ENCODE assay signal across 30 cellular contexts in genomic region chr1:62307516-62308492, GRCh38. TPM values are rescaled to one million over a fixed set of nuclear protein-coding genes. Genes with fewer than 3 reads are reported as not detected.
DNase-seq lines count a peak whose midpoint lies in the region; ATAC-seq and TF ChIP-seq lines count a peak whose summit lies in the region.
"Had no signal": no experiment of that assay in that cellular context is flagged by ENCODE, and none has a peak within 500 bp of the region (broad histone marks: within the 10 kb centered on the region; RNA-seq: fewer than 3 reads in every experiment).

No MANE protein-coding gene starts in this region.

- H3K4me3 ChIP-seq in Caco-2 (ENCODE audit: low read depth, low read length) (no peak overlapping the region), NT2/D1 (ENCODE audit: insufficient read length, low read depth) (no peak overlapping the region), heart right ventricle (no peak overlapping the region)
- H3K4me3 ChIP-seq: ascending aorta, dorsolateral prefrontal cortex, GM12878, GM23248, hepatocyte, mucosa of descending colon, prostate gland, testis had no signal

- no peaks in the 10 kb centered on the region for H3K27me3 ChIP-seq in Caco-2 (replicated peaks; ENCODE audit: control insufficient read depth, insufficient read depth, low read length)
- H3K27me3 ChIP-seq in NT2/D1 (ENCODE audit: insufficient read depth, insufficient read length), result peaks cover 3% of the 10 kb centered on the region
- peaks cover 0 to 24% (median 0%) of the 10 kb centered on the region in 7 donors for H3K27me3 ChIP-seq in heart right ventricle
- H3K27me3 ChIP-seq: ascending aorta, hepatocyte, testis had no signal

- ATAC-seq in esophagus mucosa, result peak; percentile 18
- no peak for ATAC-seq in heart right ventricle
- no peak for ATAC-seq in GM19023 (IDR thresholded peaks at IDR 0.05; ENCODE audit: unreplicated experiment)
- no peak for ATAC-seq in activated T-cell treated with anti-CD3 and anti-CD28 coated beads, Interleukin-2, amount 50 U/mL, for 4 hours
- ATAC-seq: activated CD4-positive, alpha-beta T cell treated with anti-CD3 and anti-CD28 coated beads for 36 hours; activated naive CD4-positive, alpha-beta T cell treated with anti-CD3 and anti-CD28 coated beads, Interleukin-2, amount 50 U/mL, for 72 hours; activated T-cell treated with anti-CD3 and anti-CD28 coated beads, Interleukin-2, amount 50 U/mL, for 72 hours; CD8-positive, alpha-beta T cell; GM12878; mucosa of descending colon had no signal

- 79 to 81% methylated on average over 7 of the region's 7 CpGs for WGBS in heart right ventricle, 2 donors

- H3K36me3 ChIP-seq in Caco-2 (ENCODE audit: control insufficient read depth, insufficient read depth, low read length) (no peaks in the 10 kb centered on the region; the same call in 1 of the 2 replicates), NT2/D1 (ENCODE audit: insufficient read depth, insufficient read length, low read length) (no peaks in the 10 kb centered on the region), heart right ventricle (no peaks in the 10 kb centered on the region)
- H3K36me3 ChIP-seq: ascending aorta, prostate gland had no signal

- peak overlapping the region; percentile 72 for H3K27ac Mint-ChIP-seq in Caco-2 (ENCODE audit: unreplicated experiment)
- H3K27ac Mint-ChIP-seq: activated CD4-positive, alpha-beta T cell treated with anti-CD3 and anti-CD28 coated beads for 36 hours; activated naive CD4-positive, alpha-beta T cell treated with anti-CD3 and anti-CD28 coated beads, Interleukin-2, amount 50 U/mL, for 72 hours; activated T-cell treated with anti-CD3 and anti-CD28 coated beads, Interleukin-2, amount 50 U/mL, for 72 hours; CD8-positive, alpha-beta T cell; immature natural killer cell had no signal

- H3K36me3 Mint-ChIP-seq in Caco-2 (ENCODE audit: insufficient read depth, unreplicated experiment), result peaks cover 21% of the 10 kb centered on the region
- no peaks in the 10 kb centered on the region for H3K36me3 Mint-ChIP-seq in activated T-cell treated with anti-CD3 and anti-CD28 coated beads, Interleukin-2, amount 50 U/mL, for 4 hours (ENCODE audit: insufficient read depth)
- H3K36me3 Mint-ChIP-seq: activated naive CD4-positive, alpha-beta T cell treated with anti-CD3 and anti-CD28 coated beads, Interleukin-2, amount 50 U/mL, for 72 hours; CD8-positive, alpha-beta T cell; immature natural killer cell had no signal

- H3K4me1 ChIP-seq in Caco-2, result 0 out of 2 replicates have a peak, but pooled peaks cover 3% of the 10 kb centered on the region
- peaks cover 12% of the 10 kb centered on the region for H3K4me1 ChIP-seq in NT2/D1 (ENCODE audit: insufficient read depth, insufficient read length)
- peaks cover 0 to 7% (median 0%) of the 10 kb centered on the region in 9 donors for H3K4me1 ChIP-seq in heart right ventricle
- H3K4me1 ChIP-seq: ascending aorta, prostate gland, testis had no signal

- no peak for TF ChIP-seq CTCF in Caco-2 (IDR thresholded peaks at IDR 0.05; ENCODE audit: insufficient read depth in 1 of 2, low read depth in 1 of 2, low read length in 1 of 2, severe bottlenecking in 1 of 2, unreplicated experiment in 1 of 2)
- TF ChIP-seq CTCF in heart right ventricle (IDR thresholded peaks at IDR 0.05), result no peak

- DNase-seq in Caco-2, result peak; percentile 33 to 80
- no peak for DNase-seq in NT2/D1 (ENCODE audit: low read depth, low spot score)
- peak; percentile 20 for DNase-seq in posterior vena cava (ENCODE audit: low spot score)
- no peak for DNase-seq in NCI-H1436 treated with DMSO at 0.1 percent for 48 hours (lab: John Stamatoyannopoulos, UW)
- DNase-seq in heart right ventricle, result no peak
- DNase-seq in activated T-cell treated with anti-CD3 and anti-CD28 coated beads, Interleukin-2, amount 50 U/mL, for 4 hours, result no peak
- DNase-seq: activated CD4-positive, alpha-beta T cell treated with anti-CD3 and anti-CD28 coated beads for 36 hours; activated T-cell treated with anti-CD3 and anti-CD28 coated beads, Interleukin-2, amount 50 U/mL, for 72 hours; CD8-positive, alpha-beta T cell; dorsolateral prefrontal cortex; foreskin melanocyte; GM23248; immature natural killer cell; mucosa of descending colon; NCI-H2107; NCI-H524; Right ventricle myocardium superior; stimulated activated CD4-positive, alpha-beta T cell treated with anti-CD3 and anti-CD28 coated beads, Interleukin-1b, Interleukin-23, amount 100 ng/mL, for 48 hours; T-helper 1 cell; testis had no signal

- BruUV-seq in Caco-2 (replicated peaks; lab: Mats Ljungman, UMichigan), result no TSS peak

- CTCF ChIA-PET in Caco-2 (lab: Charles Lee), result interaction anchor here (0.6 kb wide), 1 partner anchor 78 kb away, joined by 4 read pairs; no protein-coding TSS in a partner anchor

- no peaks in the 10 kb centered on the region for H3K27me3 Mint-ChIP-seq in Caco-2 (ENCODE audit: insufficient read depth, unreplicated experiment)
- peaks cover 9% of the 10 kb centered on the region for H3K27me3 Mint-ChIP-seq in activated T-cell treated with anti-CD3 and anti-CD28 coated beads, Interleukin-2, amount 50 U/mL, for 4 hours (ENCODE audit: low read depth)
- H3K27me3 Mint-ChIP-seq: activated CD4-positive, alpha-beta T cell treated with anti-CD3 and anti-CD28 coated beads for 36 hours had no signal

- no peak overlapping the region for H3K27ac ChIP-seq in heart right ventricle
- H3K27ac ChIP-seq: ascending aorta, dorsolateral prefrontal cortex, GM23248, hepatocyte, HL-60, prostate gland, testis had no signal

- H3K4me1 Mint-ChIP-seq in Caco-2 (ENCODE audit: low read depth, unreplicated experiment), result peaks cover 28% of the 10 kb centered on the region
- no peaks in the 10 kb centered on the region for H3K4me1 Mint-ChIP-seq in activated T-cell treated with anti-CD3 and anti-CD28 coated beads, Interleukin-2, amount 50 U/mL, for 4 hours (ENCODE audit: low read depth)
- H3K4me1 Mint-ChIP-seq: activated CD4-positive, alpha-beta T cell treated with anti-CD3 and anti-CD28 coated beads for 36 hours; central memory CD8-positive, alpha-beta T cell; immature natural killer cell had no signal

- H3K9me3 ChIP-seq in Caco-2 (no peaks in the 10 kb centered on the region), NT2/D1 (ENCODE audit: insufficient read depth, low read length) (no peaks in the 10 kb centered on the region), heart right ventricle (no peaks in the 10 kb centered on the region)
- H3K9me3 ChIP-seq: ascending aorta, mucosa of descending colon, prostate gland, testis had no signal

- H3K4me3 Mint-ChIP-seq in Caco-2 (ENCODE audit: unreplicated experiment), result peak overlapping the region; percentile 6
- H3K4me3 Mint-ChIP-seq in activated T-cell treated with anti-CD3 and anti-CD28 coated beads, Interleukin-2, amount 50 U/mL, for 4 hours, result no peak overlapping the region
- H3K4me3 Mint-ChIP-seq: activated CD4-positive, alpha-beta T cell treated with anti-CD3 and anti-CD28 coated beads for 36 hours; activated T-cell treated with anti-CD3 and anti-CD28 coated beads, Interleukin-2, amount 50 U/mL, for 72 hours; CD8-positive, alpha-beta T cell; central memory CD8-positive, alpha-beta T cell; immature natural killer cell had no signal

- peak overlapping the region; percentile 6 for H3K9ac ChIP-seq in NT2/D1 (ENCODE audit: insufficient read length, low read depth)
- H3K9ac ChIP-seq: GM23248 had no signal

- POLR2A ChIA-PET in Caco-2 (lab: Charles Lee), result interaction anchor here (0.5 kb wide), 1 partner anchor 77 kb away, joined by 3 read pairs; no protein-coding TSS in a partner anchor

- intact Hi-C loops in Caco-2 (cut with micrococcal nuclease; ENCODE audit: unreplicated experiment), result no loop called here
- intact Hi-C loops in posterior vena cava (cut with DNase I), result no loop called here
- intact Hi-C loops in heart right ventricle (cut with DNase I), result no loop called here

- H3K9me3 Mint-ChIP-seq in Caco-2 (ENCODE audit: unreplicated experiment), result no peaks in the 10 kb centered on the region
- no peaks in the 10 kb centered on the region for H3K9me3 Mint-ChIP-seq in activated T-cell treated with anti-CD3 and anti-CD28 coated beads, Interleukin-2, amount 50 U/mL, for 4 hours
- H3K9me3 Mint-ChIP-seq: activated naive CD4-positive, alpha-beta T cell treated with anti-CD3 and anti-CD28 coated beads, Interleukin-2, amount 50 U/mL, for 72 hours; activated T-cell treated with anti-CD3 and anti-CD28 coated beads, Interleukin-2, amount 50 U/mL, for 72 hours; CD8-positive, alpha-beta T cell; central memory CD8-positive, alpha-beta T cell; immature natural killer cell had no signal

RNA-seq across cellular contexts. Expression of gene KANK4, which starts 11.4 kb away (rescaled TPM):
- total RNA-seq in Caco-2 (2022) (18.9 and 21.5 TPM in 2 replicates), esophagus mucosa (not detected), posterior vena cava (under 1 TPM; 0.19 to 0.37 TPM), heart right ventricle (under 1 TPM; 0.05 to 0.61 (median 0.24) TPM)
- under 1 TPM; 0.04 to 0.15 TPM for polyA plus RNA-seq in heart right ventricle
- not detected for total RNA-seq in activated T-cell treated with anti-CD3 and anti-CD28 coated beads, Interleukin-2, amount 50 U/mL, for 4 hours
- total RNA-seq: activated CD4-positive, alpha-beta T cell treated with anti-CD3 and anti-CD28 coated beads for 36 hours; activated naive CD4-positive, alpha-beta T cell treated with anti-CD3 and anti-CD28 coated beads, Interleukin-2, amount 50 U/mL, for 72 hours; activated T-cell treated with anti-CD3 and anti-CD28 coated beads, Interleukin-2, amount 50 U/mL, for 72 hours; ascending aorta; CD8-positive, alpha-beta T cell; endothelial cell of umbilical vein; GM12878 had no signal
- polyA plus RNA-seq: endothelial cell of umbilical vein, GM12878, immature natural killer cell had no signal

Comparison
In these comparisons a context has a peak if more than half of its experiments do, and no peak if none do; other contexts are left out.
1. DNase-seq: peak in Caco-2 (2 of 2) and posterior vena cava (single experiment); none in NT2/D1 (single experiment), NCI-H1436 treated with DMSO at 0.1 percent for 48 hours (single experiment), heart right ventricle (0 of 2) and activated T-cell treated with anti-CD3 and anti-CD28 coated beads, Interleukin-2, amount 50 U/mL, for 4 hours (single experiment).
2. RNA of gene KANK4, which starts 11.4 kb away (total RNA-seq): 18.9 to 21.5 TPM in Caco-2; 0.19 to 0.37 TPM in posterior vena cava, 0.05 to 0.61 TPM in heart right ventricle, not detected in esophagus mucosa (single experiment) and not detected in activated T-cell treated with anti-CD3 and anti-CD28 coated beads, Interleukin-2, amount 50 U/mL, for 4 hours; every median in the first group is over 10 times any median in the second.